ENCODE assay signal across 1 cellular context in the genomic region with DNA sequence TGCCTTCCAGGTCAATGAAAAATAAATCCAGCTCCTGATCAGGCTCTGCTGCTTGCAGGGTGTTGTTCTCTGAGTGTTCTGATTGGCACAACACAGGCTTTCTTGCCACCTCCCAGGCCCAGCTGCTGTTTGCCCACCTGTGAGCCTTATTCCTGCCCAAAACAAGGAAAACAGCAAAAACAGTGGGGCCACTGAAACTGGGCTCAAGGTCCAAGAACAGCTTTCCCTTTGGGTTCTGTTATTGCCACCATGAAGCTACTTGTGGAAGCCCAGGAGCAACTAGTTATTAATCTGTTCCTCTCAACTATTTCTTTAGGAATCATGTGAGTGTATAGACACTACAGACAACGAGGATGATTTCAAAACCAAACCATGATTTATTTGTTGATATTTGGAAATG.
TF ChIP-seq lines count a peak whose summit lies in the region.

No MANE protein-coding gene starts in this region.

TF ChIP-seq in HepG2, 621 proteins besides CTCF, POLR2A, EP300 and RAD21:
- TF ChIP-seq, protein P1, sequence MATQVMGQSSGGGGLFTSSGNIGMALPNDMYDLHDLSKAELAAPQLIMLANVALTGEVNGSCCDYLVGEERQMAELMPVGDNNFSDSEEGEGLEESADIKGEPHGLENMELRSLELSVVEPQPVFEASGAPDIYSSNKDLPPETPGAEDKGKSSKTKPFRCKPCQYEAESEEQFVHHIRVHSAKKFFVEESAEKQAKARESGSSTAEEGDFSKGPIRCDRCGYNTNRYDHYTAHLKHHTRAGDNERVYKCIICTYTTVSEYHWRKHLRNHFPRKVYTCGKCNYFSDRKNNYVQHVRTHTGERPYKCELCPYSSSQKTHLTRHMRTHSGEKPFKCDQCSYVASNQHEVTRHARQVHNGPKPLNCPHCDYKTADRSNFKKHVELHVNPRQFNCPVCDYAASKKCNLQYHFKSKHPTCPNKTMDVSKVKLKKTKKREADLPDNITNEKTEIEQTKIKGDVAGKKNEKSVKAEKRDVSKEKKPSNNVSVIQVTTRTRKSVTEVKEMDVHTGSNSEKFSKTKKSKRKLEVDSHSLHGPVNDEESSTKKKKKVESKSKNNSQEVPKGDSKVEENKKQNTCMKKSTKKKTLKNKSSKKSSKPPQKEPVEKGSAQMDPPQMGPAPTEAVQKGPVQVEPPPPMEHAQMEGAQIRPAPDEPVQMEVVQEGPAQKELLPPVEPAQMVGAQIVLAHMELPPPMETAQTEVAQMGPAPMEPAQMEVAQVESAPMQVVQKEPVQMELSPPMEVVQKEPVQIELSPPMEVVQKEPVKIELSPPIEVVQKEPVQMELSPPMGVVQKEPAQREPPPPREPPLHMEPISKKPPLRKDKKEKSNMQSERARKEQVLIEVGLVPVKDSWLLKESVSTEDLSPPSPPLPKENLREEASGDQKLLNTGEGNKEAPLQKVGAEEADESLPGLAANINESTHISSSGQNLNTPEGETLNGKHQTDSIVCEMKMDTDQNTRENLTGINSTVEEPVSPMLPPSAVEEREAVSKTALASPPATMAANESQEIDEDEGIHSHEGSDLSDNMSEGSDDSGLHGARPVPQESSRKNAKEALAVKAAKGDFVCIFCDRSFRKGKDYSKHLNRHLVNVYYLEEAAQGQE (IDR thresholded peaks at IDR 0.05; ENCODE audit: borderline replicate concordance in 1 of 2, low read depth in 1 of 2, low read length in 2 of 2) = no peak
- TF ChIP-seq TSC22D2 (CRISPR knock-in tag; IDR thresholded peaks at IDR 0.05; ENCODE audit: borderline replicate concordance) (no peak), RBM22 (optimal IDR thresholded peaks at IDR 0.05; ENCODE audit: low read length) (peak; percentile 35), ZNF644 (CRISPR knock-in tag; IDR thresholded peaks at IDR 0.05; ENCODE audit: low read depth) (peak; percentile 65; the same call in 1 of the 2 replicates), CBX1 (IDR thresholded peaks at IDR 0.05; ENCODE audit: low read depth) (no peak), HNF4A (CRISPR knock-in tag; IDR thresholded peaks at IDR 0.05) (peak; percentile 62), ADNP (CRISPR knock-in tag; IDR thresholded peaks at IDR 0.05) (no peak), SMYD3 (CRISPR knock-in tag; IDR thresholded peaks at IDR 0.05) (0 out of 2 replicates have a peak, but pooled peaks have one; percentile 15), FOSL1 (CRISPR knock-in tag; IDR thresholded peaks at IDR 0.05; ENCODE audit: borderline replicate concordance) (no peak), POLR2G (IDR thresholded peaks at IDR 0.05; ENCODE audit: low read depth, low read length) (no peak), EHMT2 (IDR thresholded peaks at IDR 0.05; ENCODE audit: borderline replicate concordance, low read depth, low read length) (0 out of 2 replicates have a peak, but pooled peaks have one; percentile 2), KDM1A (CRISPR knock-in tag; IDR thresholded peaks at IDR 0.05) (no peak)
- TF ChIP-seq, protein P2, sequence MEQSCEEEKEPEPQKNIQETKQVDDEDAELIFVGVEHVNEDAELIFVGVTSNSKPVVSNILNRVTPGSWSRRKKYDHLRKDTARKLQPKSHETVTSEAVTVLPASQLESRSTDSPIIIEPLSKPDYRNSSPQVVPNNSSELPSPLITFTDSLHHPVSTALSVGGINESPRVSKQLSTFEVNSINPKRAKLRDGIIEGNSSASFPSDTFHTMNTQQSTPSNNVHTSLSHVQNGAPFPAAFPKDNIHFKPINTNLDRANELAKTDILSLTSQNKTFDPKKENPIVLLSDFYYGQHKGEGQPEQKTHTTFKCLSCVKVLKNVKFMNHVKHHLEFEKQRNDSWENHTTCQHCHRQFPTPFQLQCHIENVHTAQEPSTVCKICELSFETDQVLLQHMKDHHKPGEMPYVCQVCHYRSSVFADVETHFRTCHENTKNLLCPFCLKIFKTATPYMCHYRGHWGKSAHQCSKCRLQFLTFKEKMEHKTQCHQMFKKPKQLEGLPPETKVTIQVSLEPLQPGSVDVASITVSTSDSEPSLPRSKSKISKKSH (CRISPR knock-in tag; IDR thresholded peaks at IDR 0.05; ENCODE audit: borderline replicate concordance) = no peak
- TF ChIP-seq, protein P3, sequence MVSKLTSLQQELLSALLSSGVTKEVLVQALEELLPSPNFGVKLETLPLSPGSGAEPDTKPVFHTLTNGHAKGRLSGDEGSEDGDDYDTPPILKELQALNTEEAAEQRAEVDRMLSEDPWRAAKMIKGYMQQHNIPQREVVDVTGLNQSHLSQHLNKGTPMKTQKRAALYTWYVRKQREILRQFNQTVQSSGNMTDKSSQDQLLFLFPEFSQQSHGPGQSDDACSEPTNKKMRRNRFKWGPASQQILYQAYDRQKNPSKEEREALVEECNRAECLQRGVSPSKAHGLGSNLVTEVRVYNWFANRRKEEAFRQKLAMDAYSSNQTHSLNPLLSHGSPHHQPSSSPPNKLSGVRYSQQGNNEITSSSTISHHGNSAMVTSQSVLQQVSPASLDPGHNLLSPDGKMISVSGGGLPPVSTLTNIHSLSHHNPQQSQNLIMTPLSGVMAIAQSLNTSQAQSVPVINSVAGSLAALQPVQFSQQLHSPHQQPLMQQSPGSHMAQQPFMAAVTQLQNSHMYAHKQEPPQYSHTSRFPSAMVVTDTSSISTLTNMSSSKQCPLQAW (CRISPR knock-in tag; IDR thresholded peaks at IDR 0.05) = no peak
- TF ChIP-seq, protein P4, sequence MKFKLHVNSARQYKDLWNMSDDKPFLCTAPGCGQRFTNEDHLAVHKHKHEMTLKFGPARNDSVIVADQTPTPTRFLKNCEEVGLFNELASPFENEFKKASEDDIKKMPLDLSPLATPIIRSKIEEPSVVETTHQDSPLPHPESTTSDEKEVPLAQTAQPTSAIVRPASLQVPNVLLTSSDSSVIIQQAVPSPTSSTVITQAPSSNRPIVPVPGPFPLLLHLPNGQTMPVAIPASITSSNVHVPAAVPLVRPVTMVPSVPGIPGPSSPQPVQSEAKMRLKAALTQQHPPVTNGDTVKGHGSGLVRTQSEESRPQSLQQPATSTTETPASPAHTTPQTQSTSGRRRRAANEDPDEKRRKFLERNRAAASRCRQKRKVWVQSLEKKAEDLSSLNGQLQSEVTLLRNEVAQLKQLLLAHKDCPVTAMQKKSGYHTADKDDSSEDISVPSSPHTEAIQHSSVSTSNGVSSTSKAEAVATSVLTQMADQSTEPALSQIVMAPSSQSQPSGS (CRISPR knock-in tag; IDR thresholded peaks at IDR 0.05) = no peak
- TF ChIP-seq, protein P5, sequence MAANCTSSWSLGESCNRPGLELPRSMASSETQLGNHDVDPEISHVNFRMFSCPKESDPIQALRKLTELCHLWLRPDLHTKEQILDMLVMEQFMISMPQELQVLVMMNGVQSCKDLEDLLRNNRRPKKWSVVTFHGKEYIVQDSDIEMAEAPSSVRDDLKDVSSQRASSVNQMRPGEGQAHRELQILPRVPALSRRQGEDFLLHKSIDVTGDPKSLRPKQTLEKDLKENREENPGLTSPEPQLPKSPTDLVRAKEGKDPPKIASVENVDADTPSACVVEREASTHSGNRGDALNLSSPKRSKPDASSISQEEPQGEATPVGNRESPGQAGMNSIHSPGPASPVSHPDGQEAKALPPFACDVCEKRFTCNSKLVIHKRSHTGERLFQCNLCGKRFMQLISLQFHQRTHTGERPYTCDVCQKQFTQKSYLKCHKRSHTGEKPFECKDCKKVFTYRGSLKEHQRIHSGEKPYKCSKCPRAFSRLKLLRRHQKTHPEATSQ (CRISPR knock-in tag; IDR thresholded peaks at IDR 0.05; ENCODE audit: borderline replicate concordance) = no peak
TF ChIP-seq in HepG2: peak in this region for 5.
